Comparison of ENCODE assay signal across 18 cellular contexts in genomic region chr7:1094870-1095269, GRCh38. TPM values are rescaled to one million over a fixed set of nuclear protein-coding genes. Genes with fewer than 3 reads are reported as not detected.
A peak's percentile ranks its signal among the peaks of the same experiment; 100 is the strongest.
DNase-seq lines count a peak whose midpoint lies in the region; ATAC-seq, FAIRE-seq and TF ChIP-seq lines count a peak whose summit lies in the region.
"Had no signal": no experiment of that assay in that cellular context is flagged by ENCODE, and none has a peak within 500 bp of the region (broad histone marks: within the 10 kb centered on the region; RNA-seq: fewer than 3 reads in every experiment).

No MANE protein-coding gene starts in this region.

- H3K79me2 ChIP-seq in OCI-LY3 (ENCODE audit: low read length) (peaks cover 15% of the 10 kb centered on the region; the same call in 1 of the 2 replicates), GM12878 (ENCODE audit: control insufficient read depth, insufficient read depth, low read length) (peaks cover 1% of the 10 kb centered on the region; the same call in 1 of the 2 replicates)

- H3K4me1 Mint-ChIP-seq in nephron progenitor cell, result peaks cover 80% of the 10 kb centered on the region
- H3K4me1 Mint-ChIP-seq in CD4-positive, alpha-beta memory T cell, result peaks cover 0 to 1% (median 0%) of the 10 kb centered on the region in 4 donors
- H3K4me1 Mint-ChIP-seq: IgD-negative memory B cell had no signal

- H2AFZ ChIP-seq in OCI-LY3 (ENCODE audit: low read depth, low read length), result no peak overlapping the region
- H2AFZ ChIP-seq in GM12878 (ENCODE audit: control insufficient read depth, low read depth, low read length), result no peak overlapping the region

- RAD21 ChIA-PET in GM12878 (lab: Charles Lee; ENCODE audit: unreplicated experiment), result interaction anchor here (1.3 to 1.5 kb wide), 3 partner anchors 9 to 45 kb away, joined by 3 to 15 read pairs (median 4); no protein-coding TSS in a partner anchor

- no peak for TF ChIP-seq RAD21 in GM12878 (IDR thresholded peaks at IDR 0.05; ENCODE audit: insufficient read depth, low read depth, low read length)

- BruUV-seq in GM12878 (replicated peaks; lab: Mats Ljungman, UMichigan), result no TSS peak

- H3K27me3 ChIP-seq in OCI-LY3 (ENCODE audit: low read depth, low read length) (no peaks in the 10 kb centered on the region), GM12878 (replicated peaks in 1 of 2; ENCODE audit: control insufficient read depth in 2 of 2, insufficient read depth in 2 of 2, low read length in 1 of 2) (no peaks in the 10 kb centered on the region), thyroid gland (no peaks in the 10 kb centered on the region)
- no peaks in the 10 kb centered on the region for H3K27me3 ChIP-seq in CD4-positive, alpha-beta memory T cell (ENCODE audit: insufficient read depth, low read length)
- H3K27me3 ChIP-seq: SJSA1 had no signal

- in situ Hi-C loops in GM12878 (cut with MboI), result no loop called here

- ATAC-seq in GM12878, result no peak

- H3K4me3 Mint-ChIP-seq in nephron progenitor cell, result no peak overlapping the region
- no peak overlapping the region for H3K4me3 Mint-ChIP-seq in CD4-positive, alpha-beta memory T cell
- H3K4me3 Mint-ChIP-seq: CD4-positive, alpha-beta T cell had no signal

- 85% methylated on average over 14 of the region's 14 CpGs for WGBS in GM12878 (ENCODE audit: insufficient coverage, insufficient replicate concordance, low lambda C conversion rate, missing lambda C conversion rate)
- WGBS in thyroid gland, 2 donors, result 88 to 90% methylated on average over 9 to 14 of the region's 14 CpGs

- peaks cover 14% of the 10 kb centered on the region for H3K9me3 Mint-ChIP-seq in nephron progenitor cell
- H3K9me3 Mint-ChIP-seq in CD4-positive, alpha-beta memory T cell, result no peaks in the 10 kb centered on the region
- H3K9me3 Mint-ChIP-seq: CD4-positive, alpha-beta T cell had no signal

- peak overlapping the region; percentile 62 for H3K27ac Mint-ChIP-seq in nephron progenitor cell
- no peak overlapping the region for H3K27ac Mint-ChIP-seq in CD4-positive, alpha-beta memory T cell
- H3K27ac Mint-ChIP-seq: CD4-positive, alpha-beta T cell; IgD-negative memory B cell had no signal

- peaks cover 36% of the 10 kb centered on the region for H3K36me3 Mint-ChIP-seq in nephron progenitor cell (ENCODE audit: low read depth)
- H3K36me3 Mint-ChIP-seq in CD4-positive, alpha-beta memory T cell, result peaks cover 8 to 28% of the 10 kb centered on the region in 2 donors

- POLR2A ChIA-PET in GM12878 (lab: Charles Lee), result interaction anchor here (0.6 to 1.3 kb wide), 3 partner anchors 9 to 76 kb away, joined by 3 to 4 read pairs (median 3); no protein-coding TSS in a partner anchor
- POLR2A ChIA-PET in CD4-positive, alpha-beta memory T cell (lab: Charles Lee; ENCODE audit: partially characterized antibody), result interaction anchor here (1.3 kb wide), 1 partner anchor 120 kb away, joined by 3 read pairs; the partner anchor contains the start of gene COX19

- no peak overlapping the region for H3K9ac ChIP-seq in OCI-LY3 (ENCODE audit: low read length)
- no peak overlapping the region for H3K9ac ChIP-seq in GM12878 (ENCODE audit: control insufficient read depth, insufficient read depth, low read length)

- H3K4me2 ChIP-seq in OCI-LY3 (ENCODE audit: low read length) (peak overlapping the region; percentile 62), GM12878 (ENCODE audit: control insufficient read depth, insufficient read depth) (no peak overlapping the region)

- H3K4me3 ChIP-seq in OCI-LY3 (ENCODE audit: low read length), result no peak overlapping the region
- no peak overlapping the region for H3K4me3 ChIP-seq in GM12878
- no peak overlapping the region for H3K4me3 ChIP-seq in thyroid gland (replicated peaks in 1 of 3)
- H3K4me3 ChIP-seq in CD4-positive, alpha-beta memory T cell (ENCODE audit: low read length in 2 of 2), result no peak overlapping the region
- H3K4me3 ChIP-seq: SJSA1 had no signal

- no peak for TF ChIP-seq POLR2A in GM12878 (IDR thresholded peaks at IDR 0.05; ENCODE audit: low read depth, low read length)
- TF ChIP-seq POLR2A in thyroid gland (IDR thresholded peaks at IDR 0.05), result no peak

- H3K36me3 ChIP-seq in OCI-LY3 (replicated peaks; ENCODE audit: low read depth, low read length) (peaks cover 20% of the 10 kb centered on the region), GM12878 (ENCODE audit: control insufficient read depth in 2 of 2, insufficient read depth in 2 of 2, low read length in 1 of 2) (peaks cover 0 to 8% of the 10 kb centered on the region in 2 experiments; a peak in 2 of 4 replicates), thyroid gland (peaks cover 19% of the 10 kb centered on the region in 2 donors)
- H3K36me3 ChIP-seq in CD4-positive, alpha-beta memory T cell (ENCODE audit: insufficient read depth, low read length), result no peaks in the 10 kb centered on the region
- H3K36me3 ChIP-seq: SJSA1 had no signal

- intact Hi-C loops in GM12878 (cut with micrococcal nuclease; ENCODE audit: unreplicated experiment), result no loop called here
- intact Hi-C loops in thyroid gland (cut with DNase I), result no loop called here
- intact Hi-C loops in CD4-positive, alpha-beta memory T cell (cut with micrococcal nuclease), result no loop called here

- no peak for TF ChIP-seq CTCF in OCI-LY3 (IDR thresholded peaks at IDR 0.05; ENCODE audit: low read depth, low read length)
- no peak for TF ChIP-seq CTCF in GM12878 (IDR thresholded peaks at IDR 0.05 in 2 of 3, conservative IDR thresholded peaks at IDR 0.05 in 1 of 3; ENCODE audit: control insufficient read depth in 2 of 3, extremely low read depth in 1 of 3, insufficient read depth in 1 of 3, low read depth in 3 of 3, low read length in 3 of 3)
- no peak for TF ChIP-seq CTCF in nephron progenitor cell (IDR thresholded peaks at IDR 0.05)
- no peak for TF ChIP-seq CTCF in thyroid gland (IDR thresholded peaks at IDR 0.05)

- no peak for FAIRE-seq in GM12878 (lab: Jason Lieb, UNC)

- CTCF ChIA-PET in GM12878 (lab: Yijun Ruan, JAX), result interaction anchor here (0.6 to 4.3 kb wide), 4 partner anchors 8 to 101 kb away, joined by 3 to 20 read pairs (median 10); partner anchors contain the start of gene GPER1
- CTCF ChIA-PET in CD4-positive, alpha-beta memory T cell (lab: Charles Lee; ENCODE audit: partially characterized antibody), result no interaction called here

- SMC1A ChIA-PET in GM12878 (lab: Charles Lee; ENCODE audit: uncharacterized antibody, unreplicated experiment), result interaction anchor here (0.9 to 1.6 kb wide), 2 partner anchors 8 to 9 kb away, joined by 3 to 7 read pairs; no protein-coding TSS in a partner anchor

- H3K9me3 ChIP-seq in OCI-LY3 (ENCODE audit: insufficient read depth, low read length), result no peaks in the 10 kb centered on the region
- H3K9me3 ChIP-seq in GM12878 (replicated peaks; ENCODE audit: control insufficient read depth, insufficient read depth, low read length), result no peaks in the 10 kb centered on the region; the same call in 1 of the 3 replicates
- no peaks in the 10 kb centered on the region for H3K9me3 ChIP-seq in thyroid gland
- H3K9me3 ChIP-seq in CD4-positive, alpha-beta memory T cell (ENCODE audit: control insufficient read depth in 1 of 2, low read length in 2 of 2), result no peaks in the 10 kb centered on the region
- H3K9me3 ChIP-seq: SJSA1 had no signal

- H4K20me1 ChIP-seq in OCI-LY3 (ENCODE audit: insufficient read depth, low read length), result no peaks in the 10 kb centered on the region
- H4K20me1 ChIP-seq in GM12878 (ENCODE audit: control insufficient read depth, insufficient read depth), result no peaks in the 10 kb centered on the region

- DNase-seq in GM12878 (ENCODE audit: low read depth, low spot score), result no peak
- no peak for DNase-seq in nephron progenitor cell
- DNase-seq in thyroid gland, result no peak
- no peak for DNase-seq in OCI-M2 (lab: John Stamatoyannopoulos, UW; ENCODE audit: unreplicated experiment)
- DNase-seq in cerebellar cortex (ENCODE audit: low spot score), result no peak
- no peak for DNase-seq in CD4-positive, alpha-beta memory T cell
- DNase-seq: Calu3; CD4-positive, alpha-beta T cell; Kasumi-1; NCI-H1105; NCI-H187; NCI-H69; NK-92 treated with Interleukin-12 subunit alpha and Interleukin-12 subunit beta, amount 100 ng/mL, for 24 hours; OCI-M1 had no signal

- TF ChIP-seq EP300 in GM12878 (IDR thresholded peaks at IDR 0.05; ENCODE audit: borderline replicate concordance in 1 of 2, control insufficient read depth in 1 of 2, low read depth in 2 of 2, low read length in 2 of 2), result no peak

- peaks cover 9% of the 10 kb centered on the region for H3K27me3 Mint-ChIP-seq in nephron progenitor cell (ENCODE audit: low read depth, poor library complexity)
- H3K27me3 Mint-ChIP-seq in CD4-positive, alpha-beta memory T cell, result no peaks in the 10 kb centered on the region
- H3K27me3 Mint-ChIP-seq: CD4-positive, alpha-beta T cell had no signal

- H3K4me1 ChIP-seq in OCI-LY3 (ENCODE audit: low read length) (peaks cover 28% of the 10 kb centered on the region), GM12878 (ENCODE audit: control insufficient read depth, insufficient read depth, low read length) (peaks cover 5% of the 10 kb centered on the region), thyroid gland (peaks cover 44 to 53% of the 10 kb centered on the region in 2 donors)
- no peaks in the 10 kb centered on the region for H3K4me1 ChIP-seq in CD4-positive, alpha-beta memory T cell (ENCODE audit: insufficient read depth, low read length)
- H3K4me1 ChIP-seq: SJSA1 had no signal

- H3K27ac ChIP-seq in OCI-LY3 (ENCODE audit: low read length) (no peak overlapping the region), GM12878 (ENCODE audit: control insufficient read depth, insufficient read depth) (no peak overlapping the region), thyroid gland (peak overlapping the region; percentile 38 to 90 (median 88))
- no peak overlapping the region for H3K27ac ChIP-seq in CD4-positive, alpha-beta memory T cell (ENCODE audit: low read depth, low read length)
- H3K27ac ChIP-seq: RWPE1, SJSA1 had no signal

RNA-seq across cellular contexts. Expression of gene GPER1, which starts 7.0 kb away (rescaled TPM):
- total RNA-seq in GM12878 (2013; cell fraction: nucleolus; rRNA removed), result 22.4 and 23.1 TPM in 2 replicates
- total RNA-seq in GM12878 (2014; rRNA removed) (5.3 and 5.5 TPM in 2 replicates), GM12878 (2014; rRNA removed; fragmentation: Illumina TruSeq; extraction: Trizol) (1.8 and 2.2 TPM in 2 replicates), GM12878 (2021) (6.3 and 7.7 TPM in 2 replicates), thyroid gland (10 to 100 TPM; 12.5 to 29.2 (median 21.2) TPM)
- polyA plus RNA-seq in GM12878 (2011; ENCODE audit: low read depth), result 3.5 TPM
- polyA plus RNA-seq in GM12878 (2011; rRNA removed) (1.3 and 1.9 TPM in 2 replicates), GM12878 (2014; fragmentation: Illumina TruSeq; extraction: Trizol) (0.73 and 1.4 TPM in 2 replicates), GM12878 (2014; fragmentation: Nextera tagmentation; extraction: Ambion mirVana) (under 1 TPM; 0.03 to 0.73 TPM), GM12878 (2014; rRNA removed) (6.5 TPM in 2 replicates), GM12878 (2016; fragmentation: Nextera tagmentation; extraction: Ambion mirVana) (1 to 10 TPM; 3.0 to 5.2 TPM)
- polyA plus RNA-seq in GM12878 (2011; cell fraction: cytosol; rRNA removed), result 3.7 and 5.1 TPM in 2 replicates
- polyA plus RNA-seq in GM12878 (2011; cell fraction: nucleus; rRNA removed), result 7.0 and 10.0 TPM in 2 replicates
- polyA plus RNA-seq in GM12878 (2012), result 8.0 and 8.4 TPM in 2 replicates
- 3.1 and 5.3 TPM in 2 replicates for polyA minus RNA-seq in GM12878 (2011; rRNA and poly(A)+ RNA removed)
- polyA minus RNA-seq in GM12878 (2011; cell fraction: cytosol; rRNA and poly(A)+ RNA removed), result 2.1 and 2.3 TPM in 2 replicates
- polyA minus RNA-seq in GM12878 (2011; cell fraction: nucleus; rRNA and poly(A)+ RNA removed), result 0.96 and 1.5 TPM in 2 replicates
- not detected for total RNA-seq in CD4-positive, alpha-beta memory T cell
- polyA plus RNA-seq in CD4-positive, alpha-beta memory T cell, result not detected
- total RNA-seq: CD4-positive, alpha-beta T cell; SJSA1 had no signal

RNA-seq across cellular contexts. Expression of gene GPR146, which starts 50.5 kb away (rescaled TPM):
- 30.0 and 31.5 TPM in 2 replicates for total RNA-seq in GM12878 (2013; cell fraction: nucleolus; rRNA removed)
- 0.65 and 0.68 TPM in 2 replicates for total RNA-seq in GM12878 (2014; rRNA removed)
- total RNA-seq in GM12878 (2014; rRNA removed; fragmentation: Illumina TruSeq; extraction: Trizol), result 0.36 and 0.92 TPM in 2 replicates
- total RNA-seq in GM12878 (2021), result 0.51 and 1.1 TPM in 2 replicates
- 3.5 TPM for polyA plus RNA-seq in GM12878 (2011; ENCODE audit: low read depth)
- polyA plus RNA-seq in GM12878 (2011; rRNA removed), result 9.0 and 12.0 TPM in 2 replicates
- 12.9 and 14.2 TPM in 2 replicates for polyA plus RNA-seq in GM12878 (2011; cell fraction: cytosol; rRNA removed)
- polyA plus RNA-seq in GM12878 (2011; cell fraction: nucleus; rRNA removed), result 18.1 and 26.9 TPM in 2 replicates
- polyA plus RNA-seq in GM12878 (2012), result 5.0 and 11.4 TPM in 2 replicates
- 0.19 TPM in 1 of 2 replicates, not detected in the other for polyA plus RNA-seq in GM12878 (2014; fragmentation: Illumina TruSeq; extraction: Trizol)
- polyA plus RNA-seq in GM12878 (2014; fragmentation: Nextera tagmentation; extraction: Ambion mirVana), result not detected
- polyA plus RNA-seq in GM12878 (2014; rRNA removed), result 0.50 and 0.80 TPM in 2 replicates
- polyA plus RNA-seq in GM12878 (2016; fragmentation: Nextera tagmentation; extraction: Ambion mirVana), result 1 to 10 TPM in 1 of 2 experiments, under 1 TPM in 1; 0.56 to 1.0 TPM
- polyA minus RNA-seq in GM12878 (2011; rRNA and poly(A)+ RNA removed), result 11.6 and 21.0 TPM in 2 replicates
- 2.2 and 3.7 TPM in 2 replicates for polyA minus RNA-seq in GM12878 (2011; cell fraction: cytosol; rRNA and poly(A)+ RNA removed)
- polyA minus RNA-seq in GM12878 (2011; cell fraction: nucleus; rRNA and poly(A)+ RNA removed), result 6.0 and 13.7 TPM in 2 replicates
- total RNA-seq in thyroid gland, result 10 to 100 TPM in 3 of 4 donors, 1 to 10 TPM in 1; 8.7 to 49.4 (median 32.7) TPM
- total RNA-seq in CD4-positive, alpha-beta memory T cell, result 10 to 100 TPM in 1 of 2 experiments, 1 to 10 TPM in 1; 8.8 to 10.1 TPM
- polyA plus RNA-seq in CD4-positive, alpha-beta memory T cell, result 10 to 100 TPM; 10.0 to 22.2 TPM

Comparison
In these comparisons a context has a peak if more than half of its experiments do, and no peak if none do; other contexts are left out.
1. H3K27ac ChIP-seq: peak in thyroid gland (3 of 3); none in OCI-LY3 (single experiment), GM12878 (single experiment) and CD4-positive, alpha-beta memory T cell (single experiment).